In genomic region chr1:4312024-4312423, GRCh38 we compare ENCODE assay signal across 20 cellular contexts.
"Had no signal": no experiment of that assay in that cellular context is flagged by ENCODE, and none has a peak within 500 bp of the region (broad histone marks: within the 10 kb centered on the region; RNA-seq: fewer than 3 reads in every experiment).

No MANE protein-coding gene starts in this region.

- H3K9me3 ChIP-seq: neutrophil, psoas muscle, right lobe of liver had no signal

- H3K36me3 ChIP-seq: left ventricle myocardium inferior, neutrophil, right lobe of liver, tibial artery had no signal

- H3K36me3 Mint-ChIP-seq: immature natural killer cell; stimulated activated memory B cell treated with anti-CD40 and anti-IgM and Interleukin-4, amounts not matched to agents 10 μg/mL and 1 μg/mL and 100 μg/mL, for 72 hours had no signal

- H3K4me1 ChIP-seq: foreskin keratinocyte, left ventricle myocardium inferior, psoas muscle, right lobe of liver, tibial artery had no signal

- ATAC-seq: foreskin keratinocyte; left cardiac atrium; mucosa of descending colon; naive thymus-derived CD8-positive, alpha-beta T cell; psoas muscle; right lobe of liver; stimulated activated memory B cell treated with anti-CD40 and anti-IgM and Interleukin-4, amounts not matched to agents 10 μg/mL and 1 μg/mL and 100 μg/mL, for 72 hours had no signal

- H3K27ac ChIP-seq: coronary artery, foreskin keratinocyte, left ventricle myocardium inferior, neutrophil, psoas muscle, right lobe of liver, tibial artery had no signal

- H3K4me3 ChIP-seq: coronary artery, left ventricle myocardium inferior, mucosa of descending colon, psoas muscle, right lobe of liver, tibial artery had no signal

- H3K4me1 Mint-ChIP-seq: endodermal cell; immature natural killer cell; naive thymus-derived CD8-positive, alpha-beta T cell had no signal

- H3K27me3 ChIP-seq: foreskin keratinocyte, neutrophil, right lobe of liver, tibial artery had no signal

- H3K4me3 Mint-ChIP-seq: endodermal cell; immature natural killer cell; naive thymus-derived CD8-positive, alpha-beta T cell; stimulated activated memory B cell treated with anti-CD40 and anti-IgM and Interleukin-4, amounts not matched to agents 10 μg/mL and 1 μg/mL and 100 μg/mL, for 72 hours; stimulated activated naive CD8-positive, alpha-beta T cell treated with anti-CD3 and anti-CD28 coated beads, Interleukin-15, Interleukin-2, amounts not matched to agents 100 ng/mL and 50 ng/mL, for 24 hours had no signal

- H3K27ac Mint-ChIP-seq: endodermal cell; immature natural killer cell; naive thymus-derived CD8-positive, alpha-beta T cell; stimulated activated memory B cell treated with anti-CD40 and anti-IgM and Interleukin-4, amounts not matched to agents 10 μg/mL and 1 μg/mL and 100 μg/mL, for 72 hours; stimulated activated naive CD8-positive, alpha-beta T cell treated with anti-CD3 and anti-CD28 coated beads, Interleukin-15, Interleukin-2, amounts not matched to agents 100 ng/mL and 50 ng/mL, for 24 hours had no signal

- DNase-seq: effector CD4-positive, alpha-beta T cell; endodermal cell; erythroblast; foreskin keratinocyte; immature natural killer cell; kidney; left cardiac atrium; left ventricle myocardium inferior; mesendoderm; mucosa of descending colon; psoas muscle; retina; right lobe of liver; stimulated activated CD4-positive, alpha-beta T cell treated with anti-CD3 and anti-CD28 coated beads, Interleukin-4, amount 100 ng/mL, for 24 hours had no signal
